ENCODE assay signal across 8 cellular contexts in the genomic region with DNA sequence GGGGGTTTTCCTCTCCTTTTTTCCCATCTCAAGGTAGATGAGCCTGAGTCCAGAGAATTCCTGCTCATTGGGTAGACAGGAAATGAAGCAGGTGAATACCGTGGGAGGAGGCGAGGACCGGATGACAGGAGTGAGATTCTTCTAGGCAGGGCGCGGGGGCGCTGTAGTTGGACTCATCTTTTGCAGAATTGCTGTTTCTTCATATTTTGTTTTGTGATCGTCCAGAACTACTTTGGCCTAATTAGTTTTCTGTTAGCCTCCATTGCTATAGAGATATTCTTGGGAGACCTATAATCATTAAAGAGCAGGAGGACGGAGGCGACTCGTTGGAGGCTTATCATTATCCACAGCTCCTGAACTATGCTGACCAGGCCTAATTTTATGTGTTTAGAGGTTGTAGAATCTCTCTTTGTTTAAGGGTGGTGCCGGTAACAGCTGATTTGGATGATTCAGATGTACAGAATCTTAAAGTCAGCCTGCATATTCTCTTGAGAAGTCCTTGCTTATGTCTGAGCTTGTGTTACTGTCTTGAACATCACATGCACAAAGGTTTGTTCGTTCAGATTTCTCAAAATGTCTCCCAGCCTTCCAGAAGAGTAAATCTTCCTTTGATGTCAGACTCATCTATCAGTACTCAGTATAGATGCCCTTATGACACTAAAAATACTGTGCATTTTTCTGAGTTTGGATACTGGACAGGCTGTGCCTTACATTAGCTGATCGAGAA. TPM values are rescaled to one million over a fixed set of nuclear protein-coding genes. Genes with fewer than 3 reads are reported as not detected.
DNase-seq lines count a peak whose midpoint lies in the region; ATAC-seq and TF ChIP-seq lines count a peak whose summit lies in the region.

No MANE protein-coding gene starts in this region.

- no peak overlapping the region for H2AFZ ChIP-seq in Karpas-422 (ENCODE audit: low read length)

- WGBS in lower leg skin, 2 donors: 3 to 4% methylated on average over 13 of the region's 13 CpGs

- TF ChIP-seq POLR2A in lower leg skin (IDR thresholded peaks at IDR 0.05): no peak

- H3K9me3 Mint-ChIP-seq in T-helper 2 cell treated with Interferon-gamma antibody and Interleukin-4, amounts not matched to agents 5 μg/mL and 100 μg/mL, for 36 hours: no peaks in the 10 kb centered on the region

- peaks cover 41% of the 10 kb centered on the region for H3K4me1 ChIP-seq in Karpas-422 (ENCODE audit: low read length)
- H3K4me1 ChIP-seq in effector memory CD4-positive, alpha-beta T cell (ENCODE audit: control insufficient read depth, insufficient read depth, low read length, poor library complexity, severe bottlenecking): peaks cover 41% of the 10 kb centered on the region

- H3K27me3 Mint-ChIP-seq in T-helper 2 cell treated with Interferon-gamma antibody and Interleukin-4, amounts not matched to agents 5 μg/mL and 100 μg/mL, for 36 hours (ENCODE audit: low read depth): peaks cover 29% of the 10 kb centered on the region

- ATAC-seq in GM18873 (IDR thresholded peaks at IDR 0.05; ENCODE audit: low FRiP score, unreplicated experiment) (no peak), HG03280 (IDR thresholded peaks at IDR 0.05; ENCODE audit: unreplicated experiment) (no peak)

- no peak for TF ChIP-seq CTCF in lower leg skin (IDR thresholded peaks at IDR 0.05)

- peak overlapping the region; percentile 92 for H3K4me3 Mint-ChIP-seq in T-helper 2 cell treated with Interferon-gamma antibody and Interleukin-4, amounts not matched to agents 5 μg/mL and 100 μg/mL, for 36 hours

- intact Hi-C loops in lower leg skin (cut with DNase I; ENCODE audit: low total_unique reads): no loop called here

- peak overlapping the region; percentile 87 for H3K27ac Mint-ChIP-seq in T-helper 2 cell treated with Interferon-gamma antibody and Interleukin-4, amounts not matched to agents 5 μg/mL and 100 μg/mL, for 36 hours

- 0 out of 2 replicates have a peak, but pooled peaks cover 3% of the 10 kb centered on the region for H4K20me1 ChIP-seq in Karpas-422 (ENCODE audit: insufficient read depth, low read depth, low read length)

- H3K4me1 Mint-ChIP-seq in T-helper 2 cell treated with Interferon-gamma antibody and Interleukin-4, amounts not matched to agents 5 μg/mL and 100 μg/mL, for 36 hours (ENCODE audit: low read depth): peaks cover 40% of the 10 kb centered on the region

- H3K9me2 ChIP-seq in Karpas-422 (replicated peaks; ENCODE audit: insufficient read depth, low read length): no peaks in the 10 kb centered on the region

- no peaks in the 10 kb centered on the region for H3K27me3 ChIP-seq in Karpas-422 (ENCODE audit: low read length)
- H3K27me3 ChIP-seq in effector memory CD4-positive, alpha-beta T cell (replicated peaks; ENCODE audit: control insufficient read depth, insufficient read depth, low read length, poor library complexity, severe bottlenecking): no peaks in the 10 kb centered on the region

- peak overlapping the region; percentile 80 for H3K4me3 ChIP-seq in Karpas-422 (ENCODE audit: low read length)
- peak overlapping the region; percentile 66 for H3K4me3 ChIP-seq in effector memory CD4-positive, alpha-beta T cell (ENCODE audit: insufficient read depth, low read depth, low read length, poor library complexity, severe bottlenecking)
- peak overlapping the region; percentile 56 for H3K4me3 ChIP-seq in lower leg skin (ENCODE audit: low read depth, poor library complexity, severe bottlenecking)

- H3K36me3 Mint-ChIP-seq in T-helper 2 cell treated with Interferon-gamma antibody and Interleukin-4, amounts not matched to agents 5 μg/mL and 100 μg/mL, for 36 hours (ENCODE audit: low read depth): no peaks in the 10 kb centered on the region

- DNase-seq in EL (peak; percentile 60), Karpas-422 (peak; percentile 69), lower leg skin (ENCODE audit: low spot score in 2 of 2) (peak; percentile 36 to 91)
- DNase-seq in T-helper 2 cell treated with Interferon-gamma antibody and Interleukin-4, amounts not matched to agents 5 μg/mL and 100 μg/mL, for 36 hours (ENCODE audit: low spot score): peak; percentile 20
- DNase-seq in effector memory CD4-positive, alpha-beta T cell: peak in 1 of 3 donors; percentile 4
- peak in 2 of 3 experiments; percentile 4 to 29 for DNase-seq in stimulated activated CD4-positive, alpha-beta T cell treated with anti-CD3 and anti-CD28 coated beads, TNF-alpha, amount 100 ng/mL, for 24 hours (ENCODE audit: low read depth in 3 of 3)

- H3K36me3 ChIP-seq in Karpas-422 (ENCODE audit: insufficient read depth, low read length): peaks cover 9% of the 10 kb centered on the region; the same call in 1 of the 2 replicates
- H3K36me3 ChIP-seq in effector memory CD4-positive, alpha-beta T cell (ENCODE audit: control insufficient read depth, insufficient read depth, low read length): no peaks in the 10 kb centered on the region

- peaks cover 41% of the 10 kb centered on the region for H3K79me2 ChIP-seq in Karpas-422 (ENCODE audit: low read length)

- no peaks in the 10 kb centered on the region for H3K9me3 ChIP-seq in Karpas-422 (ENCODE audit: low read length)
- H3K9me3 ChIP-seq in effector memory CD4-positive, alpha-beta T cell (ENCODE audit: control insufficient read depth, low read length): no peaks in the 10 kb centered on the region

- H3K4me2 ChIP-seq in Karpas-422 (ENCODE audit: low read depth, low read length, poor library complexity, severe bottlenecking): peak overlapping the region; percentile 88

- H3K27ac ChIP-seq in Karpas-422 (ENCODE audit: low read length): peak overlapping the region; percentile 73
- peak overlapping the region; percentile 57 for H3K27ac ChIP-seq in effector memory CD4-positive, alpha-beta T cell (ENCODE audit: insufficient read depth, low read length, poor library complexity, severe bottlenecking)

- peak overlapping the region; percentile 89 for H3K9ac ChIP-seq in Karpas-422 (ENCODE audit: low read length)

RNA-seq across cellular contexts. Expression of gene ATP6V0A1, which starts 0.7 kb away (rescaled TPM):
- 53.1 and 59.9 TPM in 2 replicates for total RNA-seq in Karpas-422 (2014; rRNA removed; shearing (Covaris generic); ENCODE audit: low replicate concordance)
- 10 to 100 TPM; 87.6 to 95.3 (median 91.3) TPM for total RNA-seq in lower leg skin

RNA-seq across cellular contexts. Expression of gene CAVIN1, which starts 36.4 kb away (rescaled TPM):
- not detected in 2 replicates for total RNA-seq in Karpas-422 (2014; rRNA removed; shearing (Covaris generic); ENCODE audit: low replicate concordance)
- total RNA-seq in lower leg skin: 100 to 1,000 TPM; 171 to 336 (median 255) TPM

Comparison
In these comparisons a context has a peak if more than half of its experiments do, and no peak if none do; other contexts are left out.
1. RNA of gene CAVIN1, which starts 36.4 kb away (total RNA-seq): 171 to 336 TPM in lower leg skin; not detected in Karpas-422; every median in the first group is over 100 times any median in the second.
2. Peak in every context shown above with its lines, with median percentiles within 50 percentile points of each other: H3K4me3 ChIP-seq.